In genomic region chr3:12155833-12156232, GRCh38 we compare ENCODE assay signal across 13 cellular contexts. TPM values are rescaled to one million over a fixed set of nuclear protein-coding genes. Genes with fewer than 3 reads are reported as not detected.
DNase-seq lines count a peak whose midpoint lies in the region; TF ChIP-seq lines count a peak whose summit lies in the region.
"Had no signal": no experiment of that assay in that cellular context is flagged by ENCODE, and none has a peak within 500 bp of the region (broad histone marks: within the 10 kb centered on the region; RNA-seq: fewer than 3 reads in every experiment).

No MANE protein-coding gene starts in this region.

- no peaks in the 10 kb centered on the region for H3K9me3 ChIP-seq in neural progenitor cell (ENCODE audit: low read depth)
- H3K9me3 ChIP-seq: SJCRH30 had no signal

- H3K4me3 ChIP-seq in coronary artery (no peak overlapping the region), neural progenitor cell (no peak overlapping the region)
- H3K4me3 ChIP-seq: SJCRH30 had no signal

- no peak overlapping the region for H3K27ac Mint-ChIP-seq in neural progenitor cell
- H3K27ac Mint-ChIP-seq: B cell had no signal

- H3K4me2 ChIP-seq in neural progenitor cell: no peak overlapping the region

- H3K27me3 Mint-ChIP-seq in neural progenitor cell (ENCODE audit: insufficient read depth, low read depth): peaks cover 5% of the 10 kb centered on the region

- H3K9ac ChIP-seq in neural progenitor cell: no peak overlapping the region

- no peak overlapping the region for H2AFZ ChIP-seq in neural progenitor cell (replicated peaks)

- H3K27me3 ChIP-seq in neural progenitor cell: peaks cover 28% of the 10 kb centered on the region

- peak overlapping the region; percentile 54 to 69 for H3K27ac ChIP-seq in coronary artery
- H3K27ac ChIP-seq in neural progenitor cell: no peak overlapping the region
- H3K27ac ChIP-seq: SJCRH30 had no signal

- no peaks in the 10 kb centered on the region for H3K36me3 Mint-ChIP-seq in neural progenitor cell

- H3F3A ChIP-seq in neural progenitor cell (ENCODE audit: low read depth): peaks cover 18% of the 10 kb centered on the region

- no peaks in the 10 kb centered on the region for H3K36me3 ChIP-seq in neural progenitor cell
- H3K36me3 ChIP-seq: SJCRH30 had no signal

- H3K79me2 ChIP-seq in neural progenitor cell (ENCODE audit: low read depth): no peaks in the 10 kb centered on the region

- in situ Hi-C loops in ACHN (cut with HindIII; ENCODE audit: low pct_ligation_motif_present, low pct_unique_long_range_greater_than_20kb, low sequenced_read_pairs): no loop called here
- in situ Hi-C loops in GM13977 (cut with MboI; ENCODE audit: low pct_unique_long_range_greater_than_20kb, low sequenced_read_pairs, unreplicated experiment): no loop called here

- TF ChIP-seq CTCF in coronary artery (IDR thresholded peaks at IDR 0.05) (no peak), neural progenitor cell (IDR thresholded peaks at IDR 0.05) (no peak), GM13977 (IDR thresholded peaks at IDR 0.05; ENCODE audit: extremely low read depth, insufficient read depth, missing control alignments) (no peak)

- peaks cover 5% of the 10 kb centered on the region for H4K20me1 ChIP-seq in neural progenitor cell (ENCODE audit: low read depth)

- no peaks in the 10 kb centered on the region for H3K9me3 Mint-ChIP-seq in neural progenitor cell
- H3K9me3 Mint-ChIP-seq: central memory CD8-positive, alpha-beta T cell had no signal

- H3K4me1 ChIP-seq in neural progenitor cell: peaks cover 16% of the 10 kb centered on the region
- H3K4me1 ChIP-seq: SJCRH30 had no signal

- peak; percentile 61 for DNase-seq in ACHN
- DNase-seq in LoVo (ENCODE audit: low spot score): peak; percentile 58
- DNase-seq in coronary artery (ENCODE audit: low spot score): no peak
- peak; percentile 93 for DNase-seq in kidney tubule cell (ENCODE audit: low spot score)
- DNase-seq in neural progenitor cell (ENCODE audit: low spot score): no peak
- no peak for DNase-seq in stimulated activated CD8-positive, alpha-beta memory T cell treated with anti-CD3 and anti-CD28 coated beads, Interleukin-4, amount 100 ng/mL, for 48 hours
- DNase-seq in GM13977 (ENCODE audit: low spot score): no peak
- DNase-seq in D341Med (ENCODE audit: low spot score): no peak
- DNase-seq: NCI-H2029, retina, SJCRH30 had no signal

- peaks cover 21% of the 10 kb centered on the region for H3K4me1 Mint-ChIP-seq in neural progenitor cell
- H3K4me1 Mint-ChIP-seq: central memory CD8-positive, alpha-beta T cell had no signal

- H3K4me3 Mint-ChIP-seq in neural progenitor cell: no peak overlapping the region
- H3K4me3 Mint-ChIP-seq: B cell; central memory CD8-positive, alpha-beta T cell had no signal

RNA-seq across cellular contexts. Expression of gene TIMP4, which starts 2.9 kb away (rescaled TPM):
- 0.07 and 0.15 TPM in 2 replicates for total RNA-seq in neural progenitor cell (ENCODE audit: low replicate concordance)
- total RNA-seq: B cell, SJCRH30 had no signal

Comparison
In these comparisons a context has a peak if more than half of its experiments do, and no peak if none do; other contexts are left out.
1. DNase-seq: peak in ACHN (single experiment), LoVo (single experiment) and kidney tubule cell (single experiment); none in coronary artery (single experiment), neural progenitor cell (single experiment), stimulated activated CD8-positive, alpha-beta memory T cell treated with anti-CD3 and anti-CD28 coated beads, Interleukin-4, amount 100 ng/mL, for 48 hours (single experiment), GM13977 (single experiment) and D341Med (single experiment).